Comparison of ENCODE assay signal across 8 cellular contexts in the genomic region with DNA sequence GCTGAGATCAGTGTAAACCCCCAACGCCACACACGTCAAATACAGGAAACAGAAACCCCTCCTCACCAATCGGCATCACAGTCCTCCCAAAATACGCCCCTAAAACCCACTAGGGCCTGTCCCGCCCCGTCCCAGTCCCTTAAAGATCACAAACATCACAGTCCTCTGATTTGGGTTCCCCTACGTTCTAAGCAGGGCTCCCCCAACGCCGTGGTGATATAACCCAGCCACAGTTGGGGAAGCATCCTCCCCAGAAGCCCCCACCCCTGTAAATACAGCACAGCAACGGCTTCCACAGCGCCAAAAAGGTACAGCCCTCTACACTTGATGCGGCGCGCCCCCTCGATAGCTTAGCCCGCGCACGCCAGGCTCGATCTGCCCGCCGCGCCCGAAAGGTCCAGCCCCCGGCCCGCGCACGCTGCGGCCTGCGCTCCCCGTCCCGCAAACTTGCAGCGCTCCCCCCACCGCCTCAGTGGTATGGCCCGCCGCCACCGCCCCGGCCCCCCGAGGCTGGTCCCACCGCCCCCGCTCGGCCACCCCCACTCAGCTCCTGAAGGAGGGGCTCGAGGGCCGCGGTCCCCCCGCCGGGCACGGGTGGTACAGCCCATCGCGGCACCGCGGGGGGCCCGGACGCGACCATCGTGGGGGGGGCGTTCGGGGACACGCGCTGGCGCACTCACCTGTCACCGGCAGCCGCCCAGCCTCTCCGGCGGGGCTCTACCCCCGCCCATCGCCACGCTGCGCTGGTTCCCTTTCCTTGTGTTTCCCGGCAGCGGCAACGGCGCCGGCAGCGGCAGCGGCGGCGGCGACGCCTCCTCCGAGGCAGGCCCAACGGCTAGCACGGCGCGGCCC. TPM values are rescaled to one million over a fixed set of nuclear protein-coding genes. Genes with fewer than 3 reads are reported as not detected.
A peak's percentile ranks its signal among the peaks of the same experiment; 100 is the strongest.
DNase-seq lines count a peak whose midpoint lies in the region; ATAC-seq and TF ChIP-seq lines count a peak whose summit lies in the region.

Gene AKT2 (minus strand): TSS at position 845 of the 852 bp plus-strand sequence. CDS start 20,078 bp downstream, outside the sequence.

- peaks cover 35% of the 10 kb centered on the region for H3K4me1 Mint-ChIP-seq in T-helper 1 cell treated with Interleukin-12 subunit alpha and Interleukin-12 subunit beta and Interleukin-4 antibody, amounts not matched to agents 30 μg/mL and 1 μg/mL, for 36 hours (ENCODE audit: low read depth)

- peak within 1 kb of the TSS; percentile 91 for H3K4me2 ChIP-seq in hepatocyte

- TF ChIP-seq POLR2A in sigmoid colon (IDR thresholded peaks at IDR 0.05), result no peak

- 2% methylated on average over 36 of the region's 84 CpGs for WGBS in hepatocyte (ENCODE audit: low lambda C conversion rate, missing lambda C conversion rate)
- 0 to 1% methylated on average over 84 of the region's 84 CpGs for WGBS in sigmoid colon, 2 donors

- TF ChIP-seq RAD21 in Ishikawa (IDR thresholded peaks at IDR 0.05; ENCODE audit: low read depth), result no peak

- H3K36me3 ChIP-seq in hepatocyte (replicated peaks; ENCODE audit: insufficient read depth, low read depth), result no peaks in the 10 kb centered on the region
- H3K36me3 ChIP-seq in sigmoid colon, result no peaks in the 10 kb centered on the region

- H4K20me1 ChIP-seq in hepatocyte (ENCODE audit: insufficient read depth, poor library complexity, severe bottlenecking), result peaks cover 4% of the 10 kb centered on the region

- H3K27ac Mint-ChIP-seq in T-helper 1 cell treated with Interleukin-12 subunit alpha and Interleukin-12 subunit beta and Interleukin-4 antibody, amounts not matched to agents 30 μg/mL and 1 μg/mL, for 36 hours, result peak within 1 kb of the TSS; percentile 99

- H3K9me3 Mint-ChIP-seq in T-helper 1 cell treated with Interleukin-12 subunit alpha and Interleukin-12 subunit beta and Interleukin-4 antibody, amounts not matched to agents 30 μg/mL and 1 μg/mL, for 36 hours, result no peaks in the 10 kb centered on the region

- H3K4me1 ChIP-seq in hepatocyte (ENCODE audit: insufficient read depth), result peaks cover 39% of the 10 kb centered on the region
- H3K4me1 ChIP-seq in sigmoid colon, result peaks cover 0 to 56% (median 51%) of the 10 kb centered on the region in 4 donors

- no peaks in the 10 kb centered on the region for H3K9me2 ChIP-seq in hepatocyte (replicated peaks; ENCODE audit: insufficient read depth)

- no peak; the same call in 1 of the 2 replicates for TF ChIP-seq EP300 in Ishikawa (IDR thresholded peaks at IDR 0.05; ENCODE audit: borderline replicate concordance)
- no peak for TF ChIP-seq EP300 in sigmoid colon (IDR thresholded peaks at IDR 0.05)

- H3K27me3 Mint-ChIP-seq in T-helper 1 cell treated with Interleukin-12 subunit alpha and Interleukin-12 subunit beta and Interleukin-4 antibody, amounts not matched to agents 30 μg/mL and 1 μg/mL, for 36 hours (ENCODE audit: low read depth), result no peaks in the 10 kb centered on the region

- H3K4me3 ChIP-seq in hepatocyte (peak within 1 kb of the TSS; percentile 96), sigmoid colon (peak within 1 kb of the TSS; percentile 91 to 100 (median 98))

- H3K4me3 Mint-ChIP-seq in T-helper 1 cell treated with Interleukin-12 subunit alpha and Interleukin-12 subunit beta and Interleukin-4 antibody, amounts not matched to agents 30 μg/mL and 1 μg/mL, for 36 hours, result peak within 1 kb of the TSS; percentile 94

- intact Hi-C loops in sigmoid colon (cut with DNase I), result loop anchor here (5.0 to 10.0 kb wide), 3 partner anchors 92 to 1023 kb away; partner anchors contain the start of genes MAP3K10 and SERTAD1

- peak within 1 kb of the TSS; percentile 92 for H2AFZ ChIP-seq in hepatocyte

- H3K27ac ChIP-seq in hepatocyte, result peak within 1 kb of the TSS; percentile 98
- peak within 1 kb of the TSS; percentile 96 to 99 (median 98) for H3K27ac ChIP-seq in sigmoid colon

- peaks cover 52% of the 10 kb centered on the region for H3K79me2 ChIP-seq in hepatocyte

- peak; percentile 23 for ATAC-seq in GM21423 (IDR thresholded peaks at IDR 0.05; ENCODE audit: unreplicated experiment)

- H3K27me3 ChIP-seq in hepatocyte (no peaks in the 10 kb centered on the region), sigmoid colon (no peaks in the 10 kb centered on the region)

- no peak for TF ChIP-seq CTCF in hepatocyte (IDR thresholded peaks at IDR 0.05; ENCODE audit: poor library complexity)
- no peak for TF ChIP-seq CTCF in sigmoid colon (IDR thresholded peaks at IDR 0.05)

- DNase-seq in DMS 273 (lab: John Stamatoyannopoulos, UW; ENCODE audit: unreplicated experiment), result peak; percentile 94
- DNase-seq in anterior cingulate cortex (lab: John Stamatoyannopoulos, UW), result peak in 40 of 58 donors; percentile 54 to 93 (median 80)
- DNase-seq in hepatocyte (ENCODE audit: low spot score), result peak; percentile 89
- DNase-seq in sigmoid colon, result peak; percentile 85
- DNase-seq in AG08396 (ENCODE audit: low spot score), result no peak

- H3K36me3 Mint-ChIP-seq in T-helper 1 cell treated with Interleukin-12 subunit alpha and Interleukin-12 subunit beta and Interleukin-4 antibody, amounts not matched to agents 30 μg/mL and 1 μg/mL, for 36 hours (ENCODE audit: low read depth), result peaks cover 7% of the 10 kb centered on the region

- H3K9me3 ChIP-seq in hepatocyte (ENCODE audit: low read depth) (no peaks in the 10 kb centered on the region), sigmoid colon (no peaks in the 10 kb centered on the region)

TF ChIP-seq in Ishikawa, 13 proteins besides CTCF, POLR2A, EP300 and RAD21:
- TF ChIP-seq TCF12 (IDR thresholded peaks at IDR 0.05; ENCODE audit: low read depth) (peak; percentile 18; the same call in 1 of the 2 replicates), ZBTB7A (IDR thresholded peaks at IDR 0.05; ENCODE audit: low read depth) (peak; percentile 84; the same call in 1 of the 2 replicates), TEAD4 (IDR thresholded peaks at IDR 0.05) (no peak), CEBPB (IDR thresholded peaks at IDR 0.05) (no peak), MAX (IDR thresholded peaks at IDR 0.05) (peak; percentile 63), NFIC (IDR thresholded peaks at IDR 0.05) (no peak), EGR1 (IDR thresholded peaks at IDR 0.05) (peak; percentile 87)

RNA-seq across cellular contexts. Expression of gene AKT2, which starts in this region (rescaled TPM):
- total RNA-seq in hepatocyte (103 and 106 TPM in 2 replicates), sigmoid colon (10 to 100 TPM; 57.4 to 78.7 (median 76.3) TPM)
- polyA plus RNA-seq in hepatocyte (53.7 and 54.9 TPM in 2 replicates), sigmoid colon (100 to 1,000 TPM in 1 of 3 donors, 10 to 100 TPM in 2; 28.0 to 107 (median 31.2) TPM)
